In the genomic region with DNA sequence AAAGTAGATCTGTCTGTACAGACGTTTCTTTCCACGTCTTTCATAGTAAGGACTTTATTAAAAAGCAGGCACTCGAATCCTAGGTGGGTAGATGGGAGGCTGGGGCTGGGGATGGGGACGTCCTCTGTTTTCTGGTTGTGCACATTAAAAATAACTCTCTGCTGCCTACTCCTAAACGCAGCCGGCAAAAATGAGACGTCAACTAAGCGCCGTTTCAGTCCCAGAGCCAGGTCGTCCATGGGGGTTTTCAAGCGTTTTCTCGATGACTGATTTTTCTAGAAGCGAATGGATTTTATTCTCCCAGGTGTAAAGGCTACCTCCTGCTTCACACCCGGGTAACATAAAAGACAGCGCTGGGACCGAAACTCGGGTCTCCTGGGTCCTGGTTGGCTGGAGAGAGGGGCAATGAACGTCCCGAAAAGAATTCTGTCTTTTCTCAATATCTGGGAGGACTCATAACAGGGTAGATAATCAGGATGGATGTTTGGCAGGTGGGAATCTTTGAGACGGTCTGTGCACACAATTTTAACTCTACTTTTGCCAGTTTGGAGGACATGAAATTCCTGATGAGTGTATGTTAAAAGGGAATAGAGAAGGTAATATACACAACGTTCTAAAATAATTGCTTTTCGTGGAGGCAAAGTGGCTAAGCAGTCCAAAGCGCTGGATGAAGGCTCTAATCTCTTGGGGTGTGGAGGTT, we compare ENCODE assay signal across 9 cellular contexts. TPM values are rescaled to one million over a fixed set of nuclear protein-coding genes. Genes with fewer than 3 reads are reported as not detected.
DNase-seq lines count a peak whose midpoint lies in the region; FAIRE-seq and TF ChIP-seq lines count a peak whose summit lies in the region.
"Had no signal": no experiment of that assay in that cellular context is flagged by ENCODE, and none has a peak within 500 bp of the region (broad histone marks: within the 10 kb centered on the region; RNA-seq: fewer than 3 reads in every experiment).

No MANE protein-coding gene starts in this region.

- POLR2A ChIA-PET in GM10248 (lab: Yijun Ruan, JAX) = no interaction called here

- no peak overlapping the region for H2AFZ ChIP-seq in parathyroid adenoma

- no peak for FAIRE-seq in frontal cortex (lab: Jason Lieb, UNC)

- peaks cover 47% of the 10 kb centered on the region for H3K27me3 Mint-ChIP-seq in IgD-negative memory B cell

- peak overlapping the region; percentile 16 to 90 (median 74) for H3K4me3 Mint-ChIP-seq in IgD-negative memory B cell

- no peaks in the 10 kb centered on the region for H3K36me3 ChIP-seq in ectodermal cell (ENCODE audit: control insufficient read depth, insufficient read depth, low read length)
- no peaks in the 10 kb centered on the region for H3K36me3 ChIP-seq in parathyroid adenoma (ENCODE audit: control insufficient read depth, insufficient read depth, low read length)
- no peaks in the 10 kb centered on the region for H3K36me3 ChIP-seq in WERI-Rb-1

- no peaks in the 10 kb centered on the region for H3K79me2 ChIP-seq in parathyroid adenoma

- peak; percentile 21 for DNase-seq in GM10248 (ENCODE audit: extremely low spot score)
- no peak for DNase-seq in NCI-H146 (lab: John Stamatoyannopoulos, UW)
- DNase-seq in Ammon's horn (ENCODE audit: low spot score) = no peak
- DNase-seq in WERI-Rb-1 = no peak
- DNase-seq in frontal cortex (ENCODE audit: low spot score in 2 of 2) = no peak

- H3K36me3 Mint-ChIP-seq in IgD-negative memory B cell = peaks cover 1% of the 10 kb centered on the region

- peak overlapping the region in 1 of 3 donors; percentile 42 for H3K27ac Mint-ChIP-seq in IgD-negative memory B cell

- H3K4me3 ChIP-seq in ectodermal cell (ENCODE audit: insufficient read depth, low read depth, low read length) = peak overlapping the region; percentile 81
- H3K4me3 ChIP-seq in parathyroid adenoma (ENCODE audit: low read depth, low read length) = peak overlapping the region; percentile 11
- no peak overlapping the region for H3K4me3 ChIP-seq in WERI-Rb-1 (ENCODE audit: low read depth, low read length)

- peaks cover 7 to 14% (median 12%) of the 10 kb centered on the region in 3 donors for H3K4me1 Mint-ChIP-seq in IgD-negative memory B cell

- 17 to 23% methylated on average over 23 of the region's 23 CpGs for WGBS in ectodermal cell, 2 experiments

- H3K4me1 ChIP-seq in ectodermal cell (ENCODE audit: control insufficient read depth, insufficient read depth, low read length) (no peaks in the 10 kb centered on the region), parathyroid adenoma (no peaks in the 10 kb centered on the region)

- no peaks in the 10 kb centered on the region for H3K27me3 ChIP-seq in ectodermal cell (ENCODE audit: control insufficient read depth, insufficient read depth, low read length, poor library complexity, severe bottlenecking)
- no peaks in the 10 kb centered on the region for H3K27me3 ChIP-seq in parathyroid adenoma (ENCODE audit: control insufficient read depth, insufficient read depth, low read length)
- no peaks in the 10 kb centered on the region for H3K27me3 ChIP-seq in WERI-Rb-1 (ENCODE audit: insufficient read depth, low read depth, severe bottlenecking)

- H3K9ac ChIP-seq in parathyroid adenoma = no peak overlapping the region

- TF ChIP-seq CTCF in GM10248 (IDR thresholded peaks at IDR 0.05; ENCODE audit: control extremely low read depth, extremely low read depth, low read depth, missing control alignments) (no peak), parathyroid adenoma (IDR thresholded peaks at IDR 0.05) (no peak), WERI-Rb-1 (IDR thresholded peaks at IDR 0.05; ENCODE audit: low read depth, low read length) (no peak)

- CTCF ChIA-PET in GM10248 (lab: Yijun Ruan, JAX) = no interaction called here

- H3K9me3 Mint-ChIP-seq in IgD-negative memory B cell = peaks cover 0 to 3% (median 0%) of the 10 kb centered on the region in 3 donors

- no peak overlapping the region for H3K27ac ChIP-seq in ectodermal cell (ENCODE audit: insufficient read depth, low read depth, low read length, poor library complexity, severe bottlenecking)
- no peak overlapping the region for H3K27ac ChIP-seq in parathyroid adenoma
- no peak overlapping the region for H3K27ac ChIP-seq in WERI-Rb-1

- no peaks in the 10 kb centered on the region for H3K9me3 ChIP-seq in ectodermal cell (ENCODE audit: control insufficient read depth, low read length)
- H3K9me3 ChIP-seq in parathyroid adenoma (ENCODE audit: control insufficient read depth, low read length) = no peaks in the 10 kb centered on the region
- no peaks in the 10 kb centered on the region for H3K9me3 ChIP-seq in WERI-Rb-1 (ENCODE audit: severe bottlenecking)

- no peak overlapping the region for H3K4me2 ChIP-seq in parathyroid adenoma (ENCODE audit: low read length)

RNA-seq across cellular contexts. Expression of a gene that starts 25.3 kb away (rescaled TPM):
- not detected for polyA plus RNA-seq in IgD-negative memory B cell
- not detected for polyA plus RNA-seq in ectodermal cell (2013, experiment 1 of 4)
- not detected for polyA plus RNA-seq in ectodermal cell (2013, experiment 2 of 4)
- polyA plus RNA-seq in ectodermal cell (2013, experiment 3 of 4) = not detected
- polyA plus RNA-seq in ectodermal cell (2013, experiment 4 of 4) = not detected
- not detected for total RNA-seq in frontal cortex
- total RNA-seq: LHCN-M2 had no signal

RNA-seq across cellular contexts. Expression of a gene that starts 35.3 kb away (rescaled TPM):
- not detected for polyA plus RNA-seq in IgD-negative memory B cell
- not detected for polyA plus RNA-seq in ectodermal cell (2013, experiment 1 of 4)
- not detected for polyA plus RNA-seq in ectodermal cell (2013, experiment 2 of 4)
- polyA plus RNA-seq in ectodermal cell (2013, experiment 3 of 4) = not detected
- not detected for polyA plus RNA-seq in ectodermal cell (2013, experiment 4 of 4)
- total RNA-seq in frontal cortex = not detected
- total RNA-seq: LHCN-M2 had no signal

RNA-seq across cellular contexts. Expression of a gene that starts 47.0 kb away (rescaled TPM):
- 0.14 TPM for polyA plus RNA-seq in IgD-negative memory B cell
- 15.4 TPM for polyA plus RNA-seq in ectodermal cell (2013, experiment 1 of 4)
- 16.3 TPM for polyA plus RNA-seq in ectodermal cell (2013, experiment 2 of 4)
- polyA plus RNA-seq in ectodermal cell (2013, experiment 3 of 4) = 9.7 TPM
- 12.5 TPM for polyA plus RNA-seq in ectodermal cell (2013, experiment 4 of 4)
- total RNA-seq in frontal cortex = 11.0 TPM
